1 cellular context compared by ENCODE assay signal in the genomic region with DNA sequence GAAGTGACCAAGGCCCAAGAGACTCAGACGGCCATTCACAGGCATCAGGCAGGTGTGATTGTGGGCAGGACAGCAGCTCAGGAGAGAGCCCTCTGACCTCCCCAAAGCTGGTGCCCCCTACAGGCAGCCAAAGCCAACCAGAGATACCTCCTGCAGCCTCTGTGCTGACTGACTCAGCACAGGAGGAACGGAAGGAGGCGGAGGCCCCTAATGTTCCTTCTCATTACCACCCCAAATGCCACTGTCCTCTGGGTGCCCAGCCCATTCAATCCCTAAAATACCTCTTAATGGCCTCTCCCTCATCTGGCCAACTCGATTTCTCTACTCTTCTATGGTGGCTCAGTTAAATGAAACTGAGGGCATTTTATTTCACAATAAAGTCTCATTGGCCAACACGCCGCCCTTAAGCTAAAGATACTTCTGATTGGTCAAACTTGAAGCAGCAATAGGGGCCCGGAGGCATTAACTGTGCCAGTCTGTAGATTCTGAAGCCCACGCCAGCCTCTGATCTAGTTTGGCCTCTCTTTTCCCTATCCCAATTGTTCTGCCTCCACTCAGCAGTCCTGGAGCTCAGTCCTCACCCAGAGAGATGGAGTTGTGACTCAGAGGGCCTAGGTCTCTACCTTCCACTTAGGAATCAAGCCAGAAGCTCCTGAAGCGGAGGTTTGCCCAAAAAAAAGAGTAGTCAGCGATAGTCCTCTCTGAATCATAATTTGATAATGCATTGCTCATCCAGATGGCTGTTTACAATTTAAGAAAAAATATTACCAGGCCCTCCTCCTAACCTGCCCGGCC.
TF ChIP-seq lines count a peak whose summit lies in the region.

No MANE protein-coding gene starts in this region.

TF ChIP-seq in HepG2, 621 proteins besides CTCF, POLR2A, EP300 and RAD21 (continued from another document and continues in another):
- TF ChIP-seq ZNF687 (CRISPR knock-in tag; IDR thresholded peaks at IDR 0.05) (peak; percentile 77), ZNF30 (CRISPR knock-in tag; IDR thresholded peaks at IDR 0.05) (no peak), FOSL2 (CRISPR knock-in tag; IDR thresholded peaks at IDR 0.05) (peak; percentile 69), ZNF251 (CRISPR knock-in tag; IDR thresholded peaks at IDR 0.05) (no peak), NFKBIZ (CRISPR knock-in tag; IDR thresholded peaks at IDR 0.05) (no peak), SMC3 (IDR thresholded peaks at IDR 0.05; ENCODE audit: low read length) (no peak), ZBTB3 (CRISPR knock-in tag; IDR thresholded peaks at IDR 0.05; ENCODE audit: borderline replicate concordance, low read depth) (no peak), JUNB (CRISPR knock-in tag; IDR thresholded peaks at IDR 0.05; ENCODE audit: borderline replicate concordance) (no peak), NPAS2 (CRISPR knock-in tag; IDR thresholded peaks at IDR 0.05; ENCODE audit: borderline replicate concordance) (no peak), EHMT2 (IDR thresholded peaks at IDR 0.05; ENCODE audit: borderline replicate concordance, low read depth, low read length) (no peak), ZNF350 (CRISPR knock-in tag; IDR thresholded peaks at IDR 0.05; ENCODE audit: borderline replicate concordance, low read depth) (no peak), ZNF589 (CRISPR knock-in tag; conservative IDR thresholded peaks at IDR 0.05) (no peak), MXD1 (CRISPR knock-in tag; IDR thresholded peaks at IDR 0.05) (no peak), MYPOP (CRISPR knock-in tag; IDR thresholded peaks at IDR 0.05) (no peak), DMAP1 (CRISPR knock-in tag; IDR thresholded peaks at IDR 0.05) (no peak), ZSCAN22 (CRISPR knock-in tag; IDR thresholded peaks at IDR 0.05) (no peak), ZNF703 (CRISPR knock-in tag; IDR thresholded peaks at IDR 0.05; ENCODE audit: borderline replicate concordance) (no peak), RNF2 (conservative IDR thresholded peaks at IDR 0.05; ENCODE audit: low read depth) (no peak), ZNF574 (CRISPR knock-in tag; IDR thresholded peaks at IDR 0.05) (peak; percentile 63; the same call in 1 of the 2 replicates), ZNF616 (CRISPR knock-in tag; IDR thresholded peaks at IDR 0.05; ENCODE audit: low read depth) (no peak), ZBTB1 (CRISPR knock-in tag; IDR thresholded peaks at IDR 0.05; ENCODE audit: borderline replicate concordance) (no peak), FOSL1 (CRISPR knock-in tag; IDR thresholded peaks at IDR 0.05; ENCODE audit: borderline replicate concordance) (no peak), FOXK2 (IDR thresholded peaks at IDR 0.05) (no peak), ZNF570 (CRISPR knock-in tag; IDR thresholded peaks at IDR 0.05; ENCODE audit: borderline replicate concordance) (no peak), ERF (CRISPR knock-in tag; IDR thresholded peaks at IDR 0.05) (no peak; the same call in 1 of the 2 replicates), MAFF (IDR thresholded peaks at IDR 0.05; ENCODE audit: low read depth, low read length) (peak; percentile 18; the same call in 1 of the 2 replicates), MYNN (CRISPR knock-in tag; IDR thresholded peaks at IDR 0.05; ENCODE audit: low read depth) (no peak), POLR2AphosphoS2 (IDR thresholded peaks at IDR 0.05; ENCODE audit: low read depth, low read length) (peak; percentile 79), ZNF296 (CRISPR knock-in tag; conservative IDR thresholded peaks at IDR 0.05) (no peak), CREM (IDR thresholded peaks at IDR 0.05) (no peak), CREM (CRISPR knock-in tag; IDR thresholded peaks at IDR 0.05) (no peak), THYN1 (CRISPR knock-in tag; IDR thresholded peaks at IDR 0.05; ENCODE audit: borderline replicate concordance, low read depth) (no peak), ZNF260 (CRISPR knock-in tag; IDR thresholded peaks at IDR 0.05; ENCODE audit: borderline replicate concordance, low read depth) (no peak), SRSF9 (IDR thresholded peaks at IDR 0.05; ENCODE audit: borderline replicate concordance, insufficient read depth, low read depth, low read length, poor library complexity, severe bottlenecking) (no peak), ATM (IDR thresholded peaks at IDR 0.05; ENCODE audit: borderline replicate concordance) (no peak), KDM1A (CRISPR knock-in tag; IDR thresholded peaks at IDR 0.05) (no peak), HNRNPLL (IDR thresholded peaks at IDR 0.05; ENCODE audit: low read depth, low read length, poor library complexity, severe bottlenecking) (no peak), ZGPAT (CRISPR knock-in tag; IDR thresholded peaks at IDR 0.05) (no peak), FOXA3 (CRISPR knock-in tag; IDR thresholded peaks at IDR 0.05) (no peak), ZNF17 (CRISPR knock-in tag; IDR thresholded peaks at IDR 0.05) (no peak), NR2F6 (IDR thresholded peaks at IDR 0.05) (peak; percentile 57; the same call in 1 of the 2 replicates), NR2F6 (CRISPR knock-in tag; IDR thresholded peaks at IDR 0.05) (peak; percentile 67; the same call in 1 of the 2 replicates), PITX1 (CRISPR knock-in tag; IDR thresholded peaks at IDR 0.05) (no peak), HOXA5 (CRISPR knock-in tag; IDR thresholded peaks at IDR 0.05) (no peak), PPARG (CRISPR knock-in tag; conservative IDR thresholded peaks at IDR 0.05) (0 out of 2 replicates have a peak, but pooled peaks have one; percentile 23), GLI4 (CRISPR knock-in tag; IDR thresholded peaks at IDR 0.05; ENCODE audit: borderline replicate concordance) (no peak), MXI1 (IDR thresholded peaks at IDR 0.05; ENCODE audit: borderline replicate concordance, low read depth, low read length) (no peak)
- TF ChIP-seq, protein P1, sequence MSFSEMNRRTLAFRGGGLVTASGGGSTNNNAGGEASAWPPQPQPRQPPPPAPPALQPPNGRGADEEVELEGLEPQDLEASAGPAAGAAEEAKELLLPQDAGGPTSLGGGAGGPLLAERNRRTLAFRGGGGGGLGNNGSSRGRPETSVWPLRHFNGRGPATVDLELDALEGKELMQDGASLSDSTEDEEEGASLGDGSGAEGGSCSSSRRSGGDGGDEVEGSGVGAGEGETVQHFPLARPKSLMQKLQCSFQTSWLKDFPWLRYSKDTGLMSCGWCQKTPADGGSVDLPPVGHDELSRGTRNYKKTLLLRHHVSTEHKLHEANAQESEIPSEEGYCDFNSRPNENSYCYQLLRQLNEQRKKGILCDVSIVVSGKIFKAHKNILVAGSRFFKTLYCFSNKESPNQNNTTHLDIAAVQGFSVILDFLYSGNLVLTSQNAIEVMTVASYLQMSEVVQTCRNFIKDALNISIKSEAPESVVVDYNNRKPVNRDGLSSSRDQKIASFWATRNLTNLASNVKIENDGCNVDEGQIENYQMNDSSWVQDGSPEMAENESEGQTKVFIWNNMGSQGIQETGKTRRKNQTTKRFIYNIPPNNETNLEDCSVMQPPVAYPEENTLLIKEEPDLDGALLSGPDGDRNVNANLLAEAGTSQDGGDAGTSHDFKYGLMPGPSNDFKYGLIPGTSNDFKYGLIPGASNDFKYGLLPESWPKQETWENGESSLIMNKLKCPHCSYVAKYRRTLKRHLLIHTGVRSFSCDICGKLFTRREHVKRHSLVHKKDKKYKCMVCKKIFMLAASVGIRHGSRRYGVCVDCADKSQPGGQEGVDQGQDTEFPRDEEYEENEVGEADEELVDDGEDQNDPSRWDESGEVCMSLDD (CRISPR knock-in tag; IDR thresholded peaks at IDR 0.05; ENCODE audit: borderline replicate concordance): no peak
- TF ChIP-seq, protein P2, sequence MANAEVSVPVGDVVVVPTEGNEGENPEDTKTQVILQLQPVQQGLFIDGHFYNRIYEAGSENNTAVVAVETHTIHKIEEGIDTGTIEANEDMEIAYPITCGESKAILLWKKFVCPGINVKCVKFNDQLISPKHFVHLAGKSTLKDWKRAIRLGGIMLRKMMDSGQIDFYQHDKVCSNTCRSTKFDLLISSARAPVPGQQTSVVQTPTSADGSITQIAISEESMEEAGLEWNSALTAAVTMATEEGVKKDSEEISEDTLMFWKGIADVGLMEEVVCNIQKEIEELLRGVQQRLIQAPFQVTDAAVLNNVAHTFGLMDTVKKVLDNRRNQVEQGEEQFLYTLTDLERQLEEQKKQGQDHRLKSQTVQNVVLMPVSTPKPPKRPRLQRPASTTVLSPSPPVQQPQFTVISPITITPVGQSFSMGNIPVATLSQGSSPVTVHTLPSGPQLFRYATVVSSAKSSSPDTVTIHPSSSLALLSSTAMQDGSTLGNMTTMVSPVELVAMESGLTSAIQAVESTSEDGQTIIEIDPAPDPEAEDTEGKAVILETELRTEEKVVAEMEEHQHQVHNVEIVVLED (CRISPR knock-in tag; IDR thresholded peaks at IDR 0.05; ENCODE audit: borderline replicate concordance): no peak
- TF ChIP-seq, protein P3, sequence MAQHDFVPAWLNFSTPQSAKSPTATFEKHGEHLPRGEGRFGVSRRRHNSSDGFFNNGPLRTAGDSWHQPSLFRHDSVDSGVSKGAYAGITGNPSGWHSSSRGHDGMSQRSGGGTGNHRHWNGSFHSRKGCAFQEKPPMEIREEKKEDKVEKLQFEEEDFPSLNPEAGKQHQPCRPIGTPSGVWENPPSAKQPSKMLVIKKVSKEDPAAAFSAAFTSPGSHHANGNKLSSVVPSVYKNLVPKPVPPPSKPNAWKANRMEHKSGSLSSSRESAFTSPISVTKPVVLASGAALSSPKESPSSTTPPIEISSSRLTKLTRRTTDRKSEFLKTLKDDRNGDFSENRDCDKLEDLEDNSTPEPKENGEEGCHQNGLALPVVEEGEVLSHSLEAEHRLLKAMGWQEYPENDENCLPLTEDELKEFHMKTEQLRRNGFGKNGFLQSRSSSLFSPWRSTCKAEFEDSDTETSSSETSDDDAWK (CRISPR knock-in tag; IDR thresholded peaks at IDR 0.05): no peak
